In the genomic region with DNA sequence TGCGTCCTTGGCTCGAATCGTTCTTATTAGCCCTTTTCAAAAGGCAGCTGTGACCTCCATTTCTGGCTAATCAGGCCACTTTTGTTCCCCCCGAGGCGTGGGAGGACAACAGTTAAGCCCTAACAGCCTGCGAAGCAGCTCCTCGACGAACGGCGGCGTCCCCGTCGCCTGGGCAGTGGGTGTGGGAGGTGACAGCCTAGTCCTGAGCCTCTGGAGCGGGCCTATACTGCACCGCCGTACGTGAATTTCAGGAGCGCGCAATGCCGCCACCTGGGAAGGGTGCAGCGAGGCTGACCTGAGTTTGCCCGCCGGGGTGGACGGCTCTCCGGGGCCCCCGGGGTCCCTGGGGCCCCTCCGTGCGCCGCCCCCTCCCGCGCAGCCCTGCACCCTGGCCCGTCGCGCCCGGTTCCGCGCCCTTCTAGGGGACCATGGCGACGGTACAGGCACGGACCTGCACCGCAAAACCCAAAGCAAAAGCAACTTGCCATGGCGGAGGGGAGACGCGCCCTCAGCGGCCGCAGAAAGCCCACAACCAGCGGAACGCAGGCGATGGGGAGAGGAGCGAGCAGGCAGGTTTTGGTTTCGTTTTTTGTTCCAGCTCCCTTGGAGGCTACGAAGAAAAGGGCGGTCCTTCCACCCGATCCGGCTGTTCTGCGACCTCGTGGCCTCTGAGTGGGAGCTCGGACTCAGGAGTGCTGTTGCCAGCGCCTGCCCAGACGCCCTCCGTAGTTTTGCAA, we compare ENCODE assay signal across 8 cellular contexts. TPM values are rescaled to one million over a fixed set of nuclear protein-coding genes. Genes with fewer than 3 reads are reported as not detected.
DNase-seq lines count a peak whose midpoint lies in the region; ATAC-seq and TF ChIP-seq lines count a peak whose summit lies in the region.

A gene (minus strand): TSS at position 624 of the 737 bp plus-strand sequence. CDS start 136 bp downstream, at position 488.

- no peaks in the 10 kb centered on the region for H3K36me3 Mint-ChIP-seq in chondrocyte (ENCODE audit: low read depth)

- H3K4me3 Mint-ChIP-seq in chondrocyte (ENCODE audit: unreplicated experiment) = peak within 1 kb of the TSS; percentile 88

- CTCF ChIA-PET in AG04449 (lab: Yijun Ruan, JAX) = interaction anchor here (0.6 to 2.6 kb wide), 4 partner anchors 17 to 177 kb away, joined by 3 to 14 read pairs (median 4); no protein-coding TSS in a partner anchor

- H3K4me3 ChIP-seq in AG04449 (ENCODE audit: low read depth, low read length) = peak within 1 kb of the TSS; percentile 79

- POLR2A ChIA-PET in AG04449 (lab: Yijun Ruan, JAX) = interaction anchor here (0.7 to 1.2 kb wide), 2 partner anchors 29 to 149 kb away, joined by 3 to 5 read pairs; no protein-coding TSS in a partner anchor

- DNase-seq in AG04449 (ENCODE audit: low read depth, low spot score) (peak; percentile 44), NCI-H2196 (lab: John Stamatoyannopoulos, UW; ENCODE audit: unreplicated experiment) (peak; percentile 67), chondrocyte (ENCODE audit: low spot score) (no peak), kidney glomerular epithelial cell (lab: John Stamatoyannopoulos, UW) (peak; percentile 61)
- peak; percentile 71 for DNase-seq in activated CD4-positive, alpha-beta T cell treated with anti-CD3 and anti-CD28 coated beads for 1 hour
- peak; percentile 70 to 74 for DNase-seq in stimulated activated CD4-positive, alpha-beta T cell treated with anti-CD3 and anti-CD28 coated beads, Interleukin-15, amount 100 ng/mL, for 48 hours (ENCODE audit: low read depth in 2 of 2)

- peaks cover 40% of the 10 kb centered on the region for H3K4me1 Mint-ChIP-seq in chondrocyte (ENCODE audit: low read depth)

- ATAC-seq in GM18870 (IDR thresholded peaks at IDR 0.05; ENCODE audit: unreplicated experiment) = peak; percentile 93
- peak; percentile 93 for ATAC-seq in HG03108 (IDR thresholded peaks at IDR 0.05; ENCODE audit: unreplicated experiment)

- no peaks in the 10 kb centered on the region for H3K9me3 Mint-ChIP-seq in chondrocyte (ENCODE audit: low read depth)

- no peaks in the 10 kb centered on the region for H3K27me3 Mint-ChIP-seq in chondrocyte (ENCODE audit: low read depth)

- peak within 1 kb of the TSS; percentile 97 for H3K27ac Mint-ChIP-seq in chondrocyte (ENCODE audit: unreplicated experiment)

- TF ChIP-seq CTCF in AG04449 (IDR thresholded peaks at IDR 0.05; ENCODE audit: insufficient read depth, low read length, missing control alignments) = no peak
- TF ChIP-seq CTCF in chondrocyte (IDR thresholded peaks at IDR 0.05) = peak; percentile 50

RNA-seq across cellular contexts. Expression of the gene that starts here (rescaled TPM):
- 5.0 to 5.6 TPM (median 5.4 TPM) in 3 replicates for total RNA-seq in chondrocyte
